ENCODE assay signal across 15 cellular contexts in genomic region chr7:140581411-140581810, GRCh38. TPM values are rescaled to one million over a fixed set of nuclear protein-coding genes. Genes with fewer than 3 reads are reported as not detected.
"Had no signal": no experiment of that assay in that cellular context is flagged by ENCODE, and none has a peak within 500 bp of the region (broad histone marks: within the 10 kb centered on the region; RNA-seq: fewer than 3 reads in every experiment).

No MANE protein-coding gene starts in this region.

- DNase-seq: activated CD4-positive, alpha-beta T cell treated with anti-CD3 and anti-CD28 coated beads, Interleukin-2, amount 50 U/mL, for 1 hour; activated naive CD4-positive, alpha-beta T cell treated with anti-CD3 and anti-CD28 coated beads, Interleukin-2, amount 10 ng/mL, durations not matched to agents 7 days and 5 days; activated T-cell treated with anti-CD3 and anti-CD28 coated beads for 4 hours; mesenchymal stem cell; psoas muscle; sigmoid colon; stimulated activated CD4-positive, alpha-beta T cell treated with anti-CD3 and anti-CD28 coated beads, Interleukin-1b, Interleukin-23, amount 100 ng/mL, for 48 hours; stimulated activated naive CD8-positive, alpha-beta T cell treated with anti-CD3 and anti-CD28 coated beads, Interleukin-15, amount 100 ng/mL, for 72 hours; SW 1271; thyroid gland had no signal

- H3K27ac ChIP-seq: psoas muscle, sigmoid colon, thyroid gland had no signal

- H3K9me3 Mint-ChIP-seq: activated naive CD4-positive, alpha-beta T cell treated with anti-CD3 and anti-CD28 coated beads, Interleukin-2, amount 10 ng/mL, durations not matched to agents 7 days and 5 days; natural killer cell treated with Interleukin-12 subunit alpha and Interleukin-12 subunit beta and Interleukin-15 and Interleukin-18, amount 100 ng/mL, for 72 hours; stimulated activated naive CD8-positive, alpha-beta T cell treated with anti-CD3 and anti-CD28 coated beads, Interleukin-15, amount 100 ng/mL, for 72 hours had no signal

- H3K36me3 Mint-ChIP-seq: activated naive CD4-positive, alpha-beta T cell treated with anti-CD3 and anti-CD28 coated beads, Interleukin-2, amount 10 ng/mL, durations not matched to agents 7 days and 5 days; natural killer cell treated with Interleukin-12 subunit alpha and Interleukin-12 subunit beta and Interleukin-15 and Interleukin-18, amount 100 ng/mL, for 72 hours had no signal

- H3K27ac Mint-ChIP-seq: activated naive CD4-positive, alpha-beta T cell treated with anti-CD3 and anti-CD28 coated beads, Interleukin-2, amount 10 ng/mL, durations not matched to agents 7 days and 5 days; natural killer cell treated with Interleukin-12 subunit alpha and Interleukin-12 subunit beta and Interleukin-15 and Interleukin-18, amount 100 ng/mL, for 72 hours; stimulated activated naive CD8-positive, alpha-beta T cell treated with anti-CD3 and anti-CD28 coated beads, Interleukin-15, amount 100 ng/mL, for 72 hours had no signal

- H3K4me3 Mint-ChIP-seq: activated naive CD4-positive, alpha-beta T cell treated with anti-CD3 and anti-CD28 coated beads, Interleukin-2, amount 10 ng/mL, durations not matched to agents 7 days and 5 days; natural killer cell treated with Interleukin-12 subunit alpha and Interleukin-12 subunit beta and Interleukin-15 and Interleukin-18, amount 100 ng/mL, for 72 hours; stimulated activated naive CD8-positive, alpha-beta T cell treated with anti-CD3 and anti-CD28 coated beads, Interleukin-15, amount 100 ng/mL, for 72 hours had no signal

- H3K4me1 Mint-ChIP-seq: activated naive CD4-positive, alpha-beta T cell treated with anti-CD3 and anti-CD28 coated beads, Interleukin-2, amount 10 ng/mL, durations not matched to agents 7 days and 5 days had no signal

- FAIRE-seq: astrocyte, bronchial epithelial cell, urothelium cell line had no signal

RNA-seq across cellular contexts. Expression of gene DENND2A, which starts 59.2 kb away (rescaled TPM):
- total RNA-seq: activated CD8-positive, alpha-beta memory T cell treated with anti-CD3 and anti-CD28 coated beads for 36 hours; natural killer cell treated with Interleukin-12 subunit alpha and Interleukin-12 subunit beta and Interleukin-15 and Interleukin-18, amount 100 ng/mL, for 72 hours had no signal
